ENCODE assay signal across 9 cellular contexts in the genomic region with DNA sequence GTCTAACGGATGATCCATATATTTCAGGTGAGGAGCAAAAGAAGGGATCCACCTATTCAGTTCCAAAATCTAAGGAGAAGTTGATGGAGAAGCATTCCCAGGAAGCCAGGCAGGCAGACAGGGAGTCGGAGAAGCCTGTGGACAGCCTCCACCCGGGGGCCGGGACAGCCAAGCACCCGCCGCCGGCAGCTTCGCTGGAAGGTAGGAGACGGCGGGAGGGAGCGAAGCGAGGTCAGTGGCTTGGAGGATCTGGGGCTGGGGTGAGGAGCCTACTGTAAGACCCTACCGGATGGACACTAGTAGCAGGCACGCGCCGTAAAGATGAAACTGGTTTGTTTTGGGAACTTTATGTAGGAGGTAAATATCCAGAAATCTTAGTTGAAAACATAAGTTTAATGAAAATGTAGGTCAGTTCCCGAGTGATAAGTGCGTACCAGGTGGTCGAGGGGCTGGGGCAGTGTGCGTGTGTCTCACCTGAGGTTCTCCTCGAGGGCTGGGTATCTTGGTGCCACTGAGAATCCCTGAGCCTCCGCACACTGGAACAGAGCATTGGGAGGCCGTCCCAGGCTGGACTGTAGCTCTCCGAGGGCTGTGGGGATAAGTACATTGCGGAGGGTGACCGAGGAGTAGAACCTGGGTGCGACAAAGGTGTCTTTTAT. TPM values are rescaled to one million over a fixed set of nuclear protein-coding genes. Genes with fewer than 3 reads are reported as not detected.
A peak's percentile ranks its signal among the peaks of the same experiment; 100 is the strongest.
DNase-seq lines count a peak whose midpoint lies in the region; ATAC-seq and TF ChIP-seq lines count a peak whose summit lies in the region.
"Had no signal": no experiment of that assay in that cellular context is flagged by ENCODE, and none has a peak within 500 bp of the region (broad histone marks: within the 10 kb centered on the region; RNA-seq: fewer than 3 reads in every experiment).

No MANE protein-coding gene starts in this region.

- DNase-seq in Caco-2 (peak in 1 of 2 experiments; percentile 55), HT-29 (ENCODE audit: low spot score) (peak; percentile 29), T-helper 9 cell (no peak)
- DNase-seq in activated naive CD8-positive, alpha-beta T cell treated with anti-CD3 and anti-CD28 coated beads for 36 hours: no peak

- no peaks in the 10 kb centered on the region for H3K27me3 Mint-ChIP-seq in Caco-2 (ENCODE audit: insufficient read depth, unreplicated experiment)
- H3K27me3 Mint-ChIP-seq in activated naive CD8-positive, alpha-beta T cell treated with anti-CD3 and anti-CD28 coated beads for 36 hours: no peaks in the 10 kb centered on the region
- H3K27me3 Mint-ChIP-seq in stimulated activated memory B cell treated with anti-CD40 and anti-IgM and Interleukin-4, amounts not matched to agents 10 μg/mL and 1 μg/mL and 100 μg/mL, for 72 hours: no peaks in the 10 kb centered on the region

- H3K27me3 ChIP-seq in Caco-2 (replicated peaks; ENCODE audit: control insufficient read depth, insufficient read depth, low read length) (no peaks in the 10 kb centered on the region), iPS-15b (ENCODE audit: control insufficient read depth, insufficient read depth, low read length) (no peaks in the 10 kb centered on the region)

- no peak overlapping the region for H3K9ac ChIP-seq in iPS-15b (ENCODE audit: low read depth, low read length)

- H3K4me3 ChIP-seq in Caco-2 (ENCODE audit: low read depth, low read length) (peak overlapping the region; percentile 99), iPS-15b (ENCODE audit: low read depth, low read length) (peak overlapping the region; percentile 49)

- peaks cover 8% of the 10 kb centered on the region for H3K4me1 Mint-ChIP-seq in Caco-2 (ENCODE audit: low read depth, unreplicated experiment)
- peaks cover 22% of the 10 kb centered on the region for H3K4me1 Mint-ChIP-seq in activated naive CD8-positive, alpha-beta T cell treated with anti-CD3 and anti-CD28 coated beads for 36 hours
- peaks cover 36% of the 10 kb centered on the region for H3K4me1 Mint-ChIP-seq in stimulated activated memory B cell treated with anti-CD40 and anti-IgM and Interleukin-4, amounts not matched to agents 10 μg/mL and 1 μg/mL and 100 μg/mL, for 72 hours

- intact Hi-C loops in Caco-2 (cut with micrococcal nuclease; ENCODE audit: unreplicated experiment): loop anchor here (2.0 to 5.0 kb wide), 2 partner anchors 28 to 44 kb away; partner anchors contain the start of genes CDK10 and SPATA2L

- H3K27ac Mint-ChIP-seq in Caco-2 (ENCODE audit: unreplicated experiment): peak overlapping the region; percentile 94
- peak overlapping the region; percentile 82 for H3K27ac Mint-ChIP-seq in activated naive CD8-positive, alpha-beta T cell treated with anti-CD3 and anti-CD28 coated beads for 36 hours
- peak overlapping the region; percentile 91 for H3K27ac Mint-ChIP-seq in stimulated activated memory B cell treated with anti-CD40 and anti-IgM and Interleukin-4, amounts not matched to agents 10 μg/mL and 1 μg/mL and 100 μg/mL, for 72 hours

- no peaks in the 10 kb centered on the region for H3K4me1 ChIP-seq in Caco-2
- H3K4me1 ChIP-seq in iPS-15b (ENCODE audit: control insufficient read depth, insufficient read depth, low read length): no peaks in the 10 kb centered on the region

- TF ChIP-seq CTCF in Caco-2 (IDR thresholded peaks at IDR 0.05; ENCODE audit: insufficient read depth in 1 of 2, low read depth in 1 of 2, low read length in 1 of 2, severe bottlenecking in 1 of 2, unreplicated experiment in 1 of 2): no peak

- H3K36me3 ChIP-seq in Caco-2 (ENCODE audit: control insufficient read depth, insufficient read depth, low read length) (peaks cover 6% of the 10 kb centered on the region), iPS-15b (ENCODE audit: control insufficient read depth, insufficient read depth, low read length) (peaks cover 4% of the 10 kb centered on the region)

- H3K9me3 ChIP-seq in Caco-2 (no peaks in the 10 kb centered on the region), iPS-15b (ENCODE audit: control insufficient read depth, insufficient read depth, low read length) (no peaks in the 10 kb centered on the region)

- H3K36me3 Mint-ChIP-seq in Caco-2 (ENCODE audit: insufficient read depth, unreplicated experiment): peaks cover 74% of the 10 kb centered on the region
- peaks cover 37% of the 10 kb centered on the region for H3K36me3 Mint-ChIP-seq in activated naive CD8-positive, alpha-beta T cell treated with anti-CD3 and anti-CD28 coated beads for 36 hours
- peaks cover 34% of the 10 kb centered on the region for H3K36me3 Mint-ChIP-seq in stimulated activated memory B cell treated with anti-CD40 and anti-IgM and Interleukin-4, amounts not matched to agents 10 μg/mL and 1 μg/mL and 100 μg/mL, for 72 hours

- CTCF ChIA-PET in Caco-2 (lab: Charles Lee): interaction anchor here (0.6 kb wide), 1 partner anchor 215 kb away, joined by 3 read pairs; the partner anchor contains the start of gene TCF25

- no TSS peak for BruUV-seq in Caco-2 (replicated peaks; lab: Mats Ljungman, UMichigan)

- H3K9me3 Mint-ChIP-seq in Caco-2 (ENCODE audit: unreplicated experiment): peaks cover 10% of the 10 kb centered on the region
- no peaks in the 10 kb centered on the region for H3K9me3 Mint-ChIP-seq in activated naive CD8-positive, alpha-beta T cell treated with anti-CD3 and anti-CD28 coated beads for 36 hours
- H3K9me3 Mint-ChIP-seq in stimulated activated memory B cell treated with anti-CD40 and anti-IgM and Interleukin-4, amounts not matched to agents 10 μg/mL and 1 μg/mL and 100 μg/mL, for 72 hours: no peaks in the 10 kb centered on the region

- POLR2A ChIA-PET in Caco-2 (lab: Charles Lee): interaction anchor here (1.5 kb wide), 1 partner anchor 28 kb away, joined by 6 read pairs; the partner anchor contains the start of gene CDK10

- ATAC-seq in stimulated activated memory B cell treated with anti-CD40 and anti-IgM and Interleukin-4, amounts not matched to agents 10 μg/mL and 1 μg/mL and 100 μg/mL, for 72 hours: no peak
- ATAC-seq in HG02885 (IDR thresholded peaks at IDR 0.05; ENCODE audit: poor library complexity, unreplicated experiment) (no peak), HG02870 (IDR thresholded peaks at IDR 0.05; ENCODE audit: unreplicated experiment) (no peak)

- peak overlapping the region; percentile 95 for H3K4me3 Mint-ChIP-seq in Caco-2 (ENCODE audit: unreplicated experiment)
- H3K4me3 Mint-ChIP-seq in activated naive CD8-positive, alpha-beta T cell treated with anti-CD3 and anti-CD28 coated beads for 36 hours: peak overlapping the region; percentile 89
- H3K4me3 Mint-ChIP-seq in stimulated activated memory B cell treated with anti-CD40 and anti-IgM and Interleukin-4, amounts not matched to agents 10 μg/mL and 1 μg/mL and 100 μg/mL, for 72 hours: peak overlapping the region; percentile 94

RNA-seq across cellular contexts. Expression of gene SPATA33, which starts 0.7 kb away (rescaled TPM):
- total RNA-seq in Caco-2 (2022): 19.7 and 29.1 TPM in 2 replicates
- 12.5 and 17.1 TPM in 2 replicates for total RNA-seq in HT-29 (2014; rRNA removed; shearing (Covaris generic))
- total RNA-seq in activated naive CD8-positive, alpha-beta T cell treated with anti-CD3 and anti-CD28 coated beads for 36 hours: 10 to 100 TPM in 1 of 2 experiments, 1 to 10 TPM in 1; 7.0 to 10.2 TPM

RNA-seq across cellular contexts. Expression of gene CHMP1A, which starts 0.8 kb away (rescaled TPM):
- 150 and 159 TPM in 2 replicates for total RNA-seq in Caco-2 (2022)
- 216 and 243 TPM in 2 replicates for total RNA-seq in HT-29 (2014; rRNA removed; shearing (Covaris generic))
- 10 to 100 TPM; 70.7 to 73.9 TPM for total RNA-seq in activated naive CD8-positive, alpha-beta T cell treated with anti-CD3 and anti-CD28 coated beads for 36 hours

RNA-seq across cellular contexts. Expression of gene CDK10, which starts 28.1 kb away (rescaled TPM):
- total RNA-seq in Caco-2 (2022): 135 and 140 TPM in 2 replicates
- total RNA-seq in HT-29 (2014; rRNA removed; shearing (Covaris generic)): 107 and 116 TPM in 2 replicates
- 10 to 100 TPM; 72.9 to 77.0 TPM for total RNA-seq in activated naive CD8-positive, alpha-beta T cell treated with anti-CD3 and anti-CD28 coated beads for 36 hours

RNA-seq across cellular contexts. Expression of gene SPATA2L, which starts 43.2 kb away (rescaled TPM):
- 16.4 and 18.5 TPM in 2 replicates for total RNA-seq in Caco-2 (2022)
- 71.3 and 83.7 TPM in 2 replicates for total RNA-seq in HT-29 (2014; rRNA removed; shearing (Covaris generic))
- total RNA-seq in activated naive CD8-positive, alpha-beta T cell treated with anti-CD3 and anti-CD28 coated beads for 36 hours: 1 to 10 TPM; 3.2 to 3.3 TPM

RNA-seq across cellular contexts. Expression of gene DPEP1, which starts 44.9 kb away (rescaled TPM):
- 7.8 and 8.1 TPM in 2 replicates for total RNA-seq in Caco-2 (2022)
- 81.5 and 82.2 TPM in 2 replicates for total RNA-seq in HT-29 (2014; rRNA removed; shearing (Covaris generic))
- under 1 TPM in 1 of 2 experiments, not detected in 1; 0.16 TPM for total RNA-seq in activated naive CD8-positive, alpha-beta T cell treated with anti-CD3 and anti-CD28 coated beads for 36 hours
- total RNA-seq: T-helper 1 cell treated with Interleukin-12 subunit alpha and Interleukin-12 subunit beta and Interleukin-4 antibody, amounts not matched to agents 30 ng/mL and 1 ng/mL, for 36 hours had no signal
